1 cellular context compared by ENCODE assay signal in the genomic region with DNA sequence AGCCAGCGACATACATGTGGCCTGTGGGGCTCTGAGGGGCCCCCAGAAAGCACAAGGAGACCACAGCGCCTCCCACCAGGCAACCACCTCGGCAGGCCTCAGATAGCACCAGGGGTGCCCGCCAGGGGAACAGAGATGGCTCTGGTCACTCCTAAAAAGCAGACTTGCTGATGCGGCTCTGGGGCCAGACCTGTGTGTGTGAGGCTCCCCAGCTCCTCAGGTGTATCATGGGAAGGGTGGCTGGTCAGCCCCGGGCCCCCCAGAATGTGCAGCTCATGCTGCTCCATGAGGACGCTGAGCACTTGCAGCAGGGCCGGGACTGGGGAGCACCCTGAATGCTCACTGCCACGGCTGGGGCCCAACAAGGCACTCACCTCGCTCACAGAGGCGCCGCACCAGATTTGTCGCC.
TF ChIP-seq lines count a peak whose summit lies in the region.

No MANE protein-coding gene starts in this region.

TF ChIP-seq in IMR-90, 13 proteins besides CTCF, POLR2A, EP300 and RAD21 (continued from another document):
- TF ChIP-seq USF2 (IDR thresholded peaks at IDR 0.05; ENCODE audit: low read depth, low read length) (no peak), MAZ (IDR thresholded peaks at IDR 0.05; ENCODE audit: borderline replicate concordance, low read depth, low read length) (no peak)
